ENCODE assay signal across 15 cellular contexts in genomic region chr15:35260961-35261360, GRCh38.
DNase-seq lines count a peak whose midpoint lies in the region; ATAC-seq and TF ChIP-seq lines count a peak whose summit lies in the region.
"Had no signal": no experiment of that assay in that cellular context is flagged by ENCODE, and none has a peak within 500 bp of the region (broad histone marks: within the 10 kb centered on the region; RNA-seq: fewer than 3 reads in every experiment).

No MANE protein-coding gene starts in this region.

- TF ChIP-seq CTCF in WTC11 (IDR thresholded peaks at IDR 0.05) (no peak), gastrocnemius medialis (IDR thresholded peaks at IDR 0.05 in 4 of 5, conservative IDR thresholded peaks at IDR 0.05 in 1 of 5) (no peak)

- H3K9me3 ChIP-seq in gastrocnemius medialis = no peaks in the 10 kb centered on the region
- H3K9me3 ChIP-seq: BLaER1, Caco-2 had no signal

- CTCF ChIA-PET in WTC11 (lab: Charles Lee) = interaction anchor here (0.6 kb wide), 1 partner anchor 191 kb away, joined by 3 read pairs; no protein-coding TSS in a partner anchor

- intact Hi-C loops in gastrocnemius medialis (cut with DNase I; ENCODE audit: low total_unique reads) = no loop called here

- TF ChIP-seq POLR2A in gastrocnemius medialis (IDR thresholded peaks at IDR 0.05) = no peak

- no peaks in the 10 kb centered on the region for H3K27me3 ChIP-seq in gastrocnemius medialis
- H3K27me3 ChIP-seq: BLaER1 had no signal

- H3K4me3 Mint-ChIP-seq in WTC11 = no peak overlapping the region
- H3K4me3 Mint-ChIP-seq: CD8-positive, alpha-beta memory T cell had no signal

- no peak overlapping the region for H3K27ac ChIP-seq in gastrocnemius medialis
- H3K27ac ChIP-seq: BLaER1, GM23248 had no signal

- DNase-seq in EL (peak; percentile 20), WTC11 (ENCODE audit: low spot score) (no peak), renal cortical epithelial cell (ENCODE audit: low read depth) (peak; percentile 67), HCEC 1CT (no peak), gastrocnemius medialis (no peak), HuH-7.5 (ENCODE audit: low spot score) (no peak)
- DNase-seq: Caco-2; CD8-positive, alpha-beta memory T cell; DND-41; GM23248 had no signal

- peak overlapping the region; percentile 8; the same call in 1 of the 2 replicates for H3K27ac Mint-ChIP-seq in WTC11
- H3K27ac Mint-ChIP-seq: CD8-positive, alpha-beta memory T cell had no signal

- no peak for ATAC-seq in WTC11
- peak; percentile 33 for ATAC-seq in esophagus mucosa
- no peak for ATAC-seq in gastrocnemius medialis
- no peak for ATAC-seq in GM19035 (IDR thresholded peaks at IDR 0.05; ENCODE audit: unreplicated experiment)
- ATAC-seq: GM12878, HepG2 had no signal

- H3K4me1 Mint-ChIP-seq in WTC11 = peaks cover 53% of the 10 kb centered on the region
- H3K4me1 Mint-ChIP-seq: CD8-positive, alpha-beta memory T cell had no signal

- H3K4me1 ChIP-seq in gastrocnemius medialis = no peaks in the 10 kb centered on the region
- H3K4me1 ChIP-seq: BLaER1 had no signal

- in situ Hi-C loops in gastrocnemius medialis (cut with MboI; ENCODE audit: low sequenced_read_pairs in 4 of 4) = no loop called here

- POLR2A ChIA-PET in WTC11 (lab: Charles Lee) = no interaction called here

- no peaks in the 10 kb centered on the region for H3K36me3 ChIP-seq in gastrocnemius medialis
- H3K36me3 ChIP-seq: BLaER1 had no signal

- H3K27me3 Mint-ChIP-seq in WTC11 (ENCODE audit: low read depth) = no peaks in the 10 kb centered on the region
- H3K27me3 Mint-ChIP-seq: CD8-positive, alpha-beta memory T cell had no signal

- H3K9me3 Mint-ChIP-seq in WTC11 = peaks cover 5% of the 10 kb centered on the region

- H3K36me3 Mint-ChIP-seq in WTC11 = peaks cover 4% of the 10 kb centered on the region; the same call in 1 of the 2 replicates
- H3K36me3 Mint-ChIP-seq: CD8-positive, alpha-beta memory T cell had no signal

- H3K4me3 ChIP-seq in gastrocnemius medialis = no peak overlapping the region
- H3K4me3 ChIP-seq: BLaER1, GM12878, GM23248 had no signal

TF ChIP-seq in WTC11, 78 proteins besides CTCF, POLR2A, EP300 and RAD21:
- TF ChIP-seq ZNF396 (CRISPR knock-in tag; IDR thresholded peaks at IDR 0.05; ENCODE audit: borderline replicate concordance) (no peak), RELA (CRISPR knock-in tag; IDR thresholded peaks at IDR 0.05; ENCODE audit: borderline replicate concordance) (no peak), TP53 (CRISPR knock-in tag; IDR thresholded peaks at IDR 0.05) (no peak), HMGXB4 (CRISPR knock-in tag; IDR thresholded peaks at IDR 0.05) (no peak), ZNF317 (CRISPR knock-in tag; IDR thresholded peaks at IDR 0.05; ENCODE audit: borderline replicate concordance, low read depth) (no peak), GABPB1 (CRISPR knock-in tag; IDR thresholded peaks at IDR 0.05) (no peak), SMAD3 (CRISPR knock-in tag; IDR thresholded peaks at IDR 0.05; ENCODE audit: borderline replicate concordance) (no peak), AR (CRISPR knock-in tag; IDR thresholded peaks at IDR 0.05) (no peak), OVOL2 (CRISPR knock-in tag; IDR thresholded peaks at IDR 0.05; ENCODE audit: borderline replicate concordance) (no peak), NFE2L1 (CRISPR knock-in tag; IDR thresholded peaks at IDR 0.05) (no peak), NR1H2 (CRISPR knock-in tag; IDR thresholded peaks at IDR 0.05) (no peak), E2F5 (CRISPR knock-in tag; IDR thresholded peaks at IDR 0.05) (no peak), MAX (CRISPR knock-in tag; IDR thresholded peaks at IDR 0.05) (no peak)

Comparison
In these comparisons a context has a peak if more than half of its experiments do, and no peak if none do; other contexts are left out.
1. DNase-seq: peak in EL (single experiment) and renal cortical epithelial cell (single experiment); none in WTC11 (single experiment), HCEC 1CT (single experiment), gastrocnemius medialis (0 of 2) and HuH-7.5 (single experiment).